In genomic region chr1:24027838-24028468, GRCh38 we compare ENCODE assay signal across 8 cellular contexts. TPM values are rescaled to one million over a fixed set of nuclear protein-coding genes. Genes with fewer than 3 reads are reported as not detected.
DNase-seq lines count a peak whose midpoint lies in the region; ATAC-seq lines count a peak whose summit lies in the region.

No MANE protein-coding gene starts in this region.

- ATAC-seq in aorta (ENCODE audit: low FRiP score) = peak; percentile 80

- intact Hi-C loops in aorta (cut with DNase I) = loop anchor here in 1 of 2 donors (5.0 kb wide), 2 partner anchors 71 to 106 kb away; partner anchors contain the start of gene PNRC2

- WGBS in aorta, 2 donors = 71 to 75% methylated on average over 4 of the region's 4 CpGs

- H3K4me3 ChIP-seq in aorta (ENCODE audit: low read length in 2 of 2) = no peak overlapping the region

- DNase-seq in DMS53 (lab: John Stamatoyannopoulos, UW) (peak; percentile 57), Kasumi-1 (lab: John Stamatoyannopoulos, UW) (peak; percentile 51 to 65), amniotic epithelial cell (ENCODE audit: low read depth) (peak; percentile 69), iris pigment epithelial cell (ENCODE audit: low read depth) (peak; percentile 65), aorta (no peak), UCSD-AML1 (lab: John Stamatoyannopoulos, UW; ENCODE audit: unreplicated experiment) (no peak), cerebellar nuclear complex (lab: John Stamatoyannopoulos, UW) (no peak), HuH-7.5 (ENCODE audit: low spot score) (no peak)

- no peaks in the 10 kb centered on the region for H3K4me1 ChIP-seq in aorta (ENCODE audit: control insufficient read depth in 1 of 2, insufficient read depth in 2 of 2, low read length in 2 of 2)

- H3K27me3 ChIP-seq in aorta (ENCODE audit: control insufficient read depth in 1 of 2, insufficient read depth in 2 of 2, low read length in 1 of 2) = no peaks in the 10 kb centered on the region

- no peaks in the 10 kb centered on the region for H3K9me3 ChIP-seq in aorta (ENCODE audit: control insufficient read depth, low read length)

- H3K27ac ChIP-seq in aorta (ENCODE audit: low read depth in 1 of 2, low read length in 2 of 2) = no peak overlapping the region

- no peaks in the 10 kb centered on the region for H3K36me3 ChIP-seq in aorta (ENCODE audit: control insufficient read depth in 1 of 2, insufficient read depth in 2 of 2, low read length in 1 of 2)

RNA-seq across cellular contexts. Expression of gene SRSF10, which starts 47.8 kb away (rescaled TPM):
- 10 to 100 TPM; 91.1 to 98.4 TPM for total RNA-seq in aorta
- polyA plus RNA-seq in aorta = 100 to 1,000 TPM in 1 of 2 donors, 10 to 100 TPM in 1; 50.1 to 114 TPM

Comparison
In these comparisons a context has a peak if more than half of its experiments do, and no peak if none do; other contexts are left out.
1. DNase-seq: peak in DMS53 (single experiment), Kasumi-1 (2 of 2), amniotic epithelial cell (single experiment) and iris pigment epithelial cell (single experiment); none in aorta (0 of 2), UCSD-AML1 (single experiment), cerebellar nuclear complex (0 of 2) and HuH-7.5 (single experiment).